In the genomic region with DNA sequence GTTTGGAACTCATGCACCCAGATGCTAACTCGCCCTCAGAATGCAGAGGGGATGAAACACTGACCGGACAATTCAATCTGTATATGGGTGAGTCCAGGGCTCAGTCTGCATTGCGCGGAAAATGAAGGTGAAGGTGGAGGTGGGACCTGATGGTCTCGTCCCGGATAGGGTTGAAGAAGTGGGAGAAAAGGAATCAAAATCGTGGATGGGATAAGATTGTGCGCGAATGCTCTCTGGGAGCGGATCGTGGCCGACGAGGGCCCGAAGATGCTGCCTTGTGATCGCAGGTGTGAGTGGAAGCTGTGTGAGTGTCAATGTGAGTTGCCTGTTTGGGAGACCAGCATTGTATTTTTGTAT, we compare ENCODE assay signal across 8 cellular contexts. TPM values are rescaled to one million over a fixed set of nuclear protein-coding genes. Genes with fewer than 3 reads are reported as not detected.
A peak's percentile ranks its signal among the peaks of the same experiment; 100 is the strongest.
DNase-seq lines count a peak whose midpoint lies in the region; ATAC-seq and TF ChIP-seq lines count a peak whose summit lies in the region.

No MANE protein-coding gene starts in this region.

- DNase-seq in NCI-H1694 treated with DMSO at 0.1 percent for 48 hours (lab: John Stamatoyannopoulos, UW): no peak

- intact Hi-C loops in dendritic cell treated with granulocyte-macrophage colony-stimulating factor and Interleukin-4, amounts not matched to agents 40 ng/mL and 50 ng/mL, for 4 days (cut with micrococcal nuclease): loop anchor here (2.0 kb wide), 3 partner anchors 24 to 106 kb away; partner anchors contain the start of genes ZNF345 and ZNF461

- peaks cover 6 to 14% (median 13%) of the 10 kb centered on the region in 3 donors for H3K9me3 Mint-ChIP-seq in IgD-negative memory B cell
- H3K9me3 Mint-ChIP-seq in dendritic cell treated with granulocyte-macrophage colony-stimulating factor and Interleukin-4, amounts not matched to agents 40 ng/mL and 50 ng/mL, for 4 days: peaks cover 87% of the 10 kb centered on the region

- H3K4me3 Mint-ChIP-seq in IgD-negative memory B cell: peak overlapping the region; percentile 97 to 100 (median 99)
- H3K4me3 Mint-ChIP-seq in dendritic cell treated with granulocyte-macrophage colony-stimulating factor and Interleukin-4, amounts not matched to agents 40 ng/mL and 50 ng/mL, for 4 days: peak overlapping the region; percentile 86

- H3K27me3 Mint-ChIP-seq in IgD-negative memory B cell: no peaks in the 10 kb centered on the region
- H3K27me3 Mint-ChIP-seq in dendritic cell treated with granulocyte-macrophage colony-stimulating factor and Interleukin-4, amounts not matched to agents 40 ng/mL and 50 ng/mL, for 4 days: no peaks in the 10 kb centered on the region

- H3K27me3 ChIP-seq in neutrophil: no peaks in the 10 kb centered on the region

- H3K9me3 ChIP-seq in neutrophil: peaks cover 14% of the 10 kb centered on the region

- no peak for TF ChIP-seq CTCF in neutrophil (IDR thresholded peaks at IDR 0.05)

- ATAC-seq in GM18502 (IDR thresholded peaks at IDR 0.05; ENCODE audit: poor library complexity, unreplicated experiment): peak; percentile 22
- no peak for ATAC-seq in GM21619 (IDR thresholded peaks at IDR 0.05; ENCODE audit: unreplicated experiment)
- no peak for ATAC-seq in HG03354 (IDR thresholded peaks at IDR 0.05; ENCODE audit: poor library complexity, severe bottlenecking, unreplicated experiment)
- ATAC-seq in HG03039 (IDR thresholded peaks at IDR 0.05; ENCODE audit: unreplicated experiment): no peak

- peak overlapping the region; percentile 93 to 95 for H3K4me3 ChIP-seq in neutrophil (ENCODE audit: low read depth in 1 of 2, low read length in 1 of 2)

- H3K4me1 ChIP-seq in neutrophil (ENCODE audit: control insufficient read depth in 1 of 2, insufficient read depth in 1 of 2, low read depth in 1 of 2, low read length in 1 of 2): peaks cover 25 to 28% of the 10 kb centered on the region in 2 experiments

- no peaks in the 10 kb centered on the region for H3K36me3 ChIP-seq in neutrophil

- H3K36me3 Mint-ChIP-seq in IgD-negative memory B cell: peaks cover 3% of the 10 kb centered on the region
- peaks cover 40% of the 10 kb centered on the region for H3K36me3 Mint-ChIP-seq in dendritic cell treated with granulocyte-macrophage colony-stimulating factor and Interleukin-4, amounts not matched to agents 40 ng/mL and 50 ng/mL, for 4 days (ENCODE audit: low read depth)

- H3K27ac ChIP-seq in neutrophil: peak overlapping the region; percentile 65

- peaks cover 18 to 25% (median 23%) of the 10 kb centered on the region in 3 donors for H3K4me1 Mint-ChIP-seq in IgD-negative memory B cell
- peaks cover 26% of the 10 kb centered on the region for H3K4me1 Mint-ChIP-seq in dendritic cell treated with granulocyte-macrophage colony-stimulating factor and Interleukin-4, amounts not matched to agents 40 ng/mL and 50 ng/mL, for 4 days (ENCODE audit: low read depth)

- peak overlapping the region; percentile 89 to 93 (median 91) for H3K27ac Mint-ChIP-seq in IgD-negative memory B cell
- H3K27ac Mint-ChIP-seq in dendritic cell treated with granulocyte-macrophage colony-stimulating factor and Interleukin-4, amounts not matched to agents 40 ng/mL and 50 ng/mL, for 4 days: peak overlapping the region; percentile 89

RNA-seq across cellular contexts. Expression of gene ZNF850, which starts 0.6 kb away (rescaled TPM):
- polyA plus RNA-seq in IgD-negative memory B cell: 0.53 TPM
